In genomic region chr19:2109278-2109864, GRCh38 we compare ENCODE assay signal across 19 cellular contexts. TPM values are rescaled to one million over a fixed set of nuclear protein-coding genes. Genes with fewer than 3 reads are reported as not detected.
A peak's percentile ranks its signal among the peaks of the same experiment; 100 is the strongest.
DNase-seq lines count a peak whose midpoint lies in the region; ATAC-seq and TF ChIP-seq lines count a peak whose summit lies in the region.
"Had no signal": no experiment of that assay in that cellular context is flagged by ENCODE, and none has a peak within 500 bp of the region (broad histone marks: within the 10 kb centered on the region; RNA-seq: fewer than 3 reads in every experiment).

No MANE protein-coding gene starts in this region.

- H3K36me3 Mint-ChIP-seq in WTC11: peaks cover 68% of the 10 kb centered on the region

- ATAC-seq in WTC11: no peak
- peak; percentile 7 to 43 (median 20) for ATAC-seq in right lobe of liver
- ATAC-seq: Panc1 had no signal

- H3K4me3 ChIP-seq in BLaER1: no peak overlapping the region
- H3K4me3 ChIP-seq in right lobe of liver: no peak overlapping the region
- H3K4me3 ChIP-seq: GM23248, MG63 had no signal

- peaks cover 89% of the 10 kb centered on the region for H4K20me1 ChIP-seq in BLaER1

- no peaks in the 10 kb centered on the region for H3K4me1 Mint-ChIP-seq in WTC11

- H3K9me3 ChIP-seq in BLaER1: peaks cover 22% of the 10 kb centered on the region
- no peaks in the 10 kb centered on the region for H3K9me3 ChIP-seq in right lobe of liver
- H3K9me3 ChIP-seq: MG63 had no signal

- peaks cover 22% of the 10 kb centered on the region for H3K9me3 Mint-ChIP-seq in WTC11
- H3K9me3 Mint-ChIP-seq: IgD-negative memory B cell had no signal

- H3K4me3 Mint-ChIP-seq in WTC11: no peak overlapping the region
- H3K4me3 Mint-ChIP-seq: IgD-negative memory B cell had no signal

- H3K27me3 ChIP-seq in BLaER1: no peaks in the 10 kb centered on the region
- no peaks in the 10 kb centered on the region for H3K27me3 ChIP-seq in right lobe of liver
- H3K27me3 ChIP-seq: MG63 had no signal

- peak overlapping the region; percentile 68; the same call in 1 of the 2 replicates for H3K27ac Mint-ChIP-seq in WTC11
- H3K27ac Mint-ChIP-seq: IgD-negative memory B cell had no signal

- no peaks in the 10 kb centered on the region for H3K27me3 Mint-ChIP-seq in WTC11 (ENCODE audit: low read depth)
- H3K27me3 Mint-ChIP-seq: IgD-negative memory B cell had no signal

- CTCF ChIA-PET in WTC11 (lab: Charles Lee): interaction anchor here (0.6 to 1.5 kb wide), 2 partner anchors 12 to 48 kb away, joined by 4 to 5 read pairs; no protein-coding TSS in a partner anchor

- no peak overlapping the region for H3K27ac ChIP-seq in BLaER1
- H3K27ac ChIP-seq in right lobe of liver: no peak overlapping the region
- H3K27ac ChIP-seq: C4-2B, GM23248, HL-60 had no signal

- H3K36me3 ChIP-seq in BLaER1: peaks cover 85% of the 10 kb centered on the region
- H3K36me3 ChIP-seq in right lobe of liver: peaks cover 0 to 78% (median 40%) of the 10 kb centered on the region in 4 donors

- DNase-seq in WTC11 (ENCODE audit: low spot score) (no peak), right lobe of liver (no peak), NCI-H82 treated with DMSO at 0.1 percent for 48 hours (lab: John Stamatoyannopoulos, UW; ENCODE audit: unreplicated experiment) (no peak), NCI-H2081 treated with DMSO at 0.1 percent for 48 hours (lab: John Stamatoyannopoulos, UW) (no peak)
- no peak for DNase-seq in activated effector memory CD4-positive, alpha-beta T cell treated with Interleukin-2 at 50 U/mL for 16 hours
- DNase-seq: GM23248, HCEC 1CT, Kasumi-1, MG63, NCI-H1048, NCI-H1436, NCI-H1930, NCI-H446, NCI-H526 treated with DMSO at 0.1 percent for 48 hours had no signal

- H3K4me1 ChIP-seq in BLaER1 (peaks cover 76% of the 10 kb centered on the region), right lobe of liver (no peaks in the 10 kb centered on the region)

- POLR2A ChIA-PET in WTC11 (lab: Charles Lee): no interaction called here

- H3K9ac ChIP-seq in BLaER1: no peak overlapping the region
- H3K9ac ChIP-seq: GM23248 had no signal

- no peak for TF ChIP-seq CTCF in WTC11 (IDR thresholded peaks at IDR 0.05)
- no peak for TF ChIP-seq CTCF in right lobe of liver (IDR thresholded peaks at IDR 0.05)

- no peak for TF ChIP-seq POLR2A in right lobe of liver (IDR thresholded peaks at IDR 0.05)

- WGBS in right lobe of liver (ENCODE audit: insufficient coverage, low coverage, low lambda C conversion rate, missing lambda C conversion rate): 90% methylated on average over 4 of the region's 23 CpGs

- intact Hi-C loops in right lobe of liver (cut with DNase I): no loop called here

- H3K4me2 ChIP-seq in BLaER1: peak overlapping the region; percentile 80

TF ChIP-seq in WTC11, 78 proteins besides CTCF, POLR2A, EP300 and RAD21:
- TF ChIP-seq ZBTB43 (CRISPR knock-in tag; IDR thresholded peaks at IDR 0.05) (no peak), ZNF423 (CRISPR knock-in tag; IDR thresholded peaks at IDR 0.05) (no peak), FOXP1 (CRISPR knock-in tag; IDR thresholded peaks at IDR 0.05; ENCODE audit: borderline replicate concordance) (no peak), NFYB (CRISPR knock-in tag; conservative IDR thresholded peaks at IDR 0.05; ENCODE audit: low read depth) (no peak), FOXJ3 (CRISPR knock-in tag; IDR thresholded peaks at IDR 0.05; ENCODE audit: borderline replicate concordance) (no peak), NR1H2 (CRISPR knock-in tag; IDR thresholded peaks at IDR 0.05) (no peak), CDX4 (CRISPR knock-in tag; IDR thresholded peaks at IDR 0.05; ENCODE audit: borderline replicate concordance) (no peak), ZNF396 (CRISPR knock-in tag; IDR thresholded peaks at IDR 0.05; ENCODE audit: borderline replicate concordance) (no peak), ZNF532 (CRISPR knock-in tag; IDR thresholded peaks at IDR 0.05; ENCODE audit: borderline replicate concordance) (no peak), FOXK1 (CRISPR knock-in tag; IDR thresholded peaks at IDR 0.05) (no peak), AR (CRISPR knock-in tag; IDR thresholded peaks at IDR 0.05) (no peak), ZNF219 (CRISPR knock-in tag; IDR thresholded peaks at IDR 0.05; ENCODE audit: borderline replicate concordance) (no peak), ZMAT4 (CRISPR knock-in tag; IDR thresholded peaks at IDR 0.05) (no peak)

RNA-seq across cellular contexts. Expression of gene IZUMO4, which starts 12.7 kb away (rescaled TPM):
- total RNA-seq in WTC11 (2021) (0.73 to 1.9 TPM (median 1.8 TPM) in 3 replicates), right lobe of liver (1 to 10 TPM in 5 of 6 experiments, not detected in 1; 1.2 to 6.9 (median 4.2) TPM)

RNA-seq across cellular contexts. Expression of gene MOB3A, which starts 13.2 kb away (rescaled TPM):
- total RNA-seq in WTC11 (2021): 8.1 to 9.8 TPM (median 9.6 TPM) in 3 replicates
- total RNA-seq in right lobe of liver: 10 to 100 TPM in 4 of 6 experiments, 1 to 10 TPM in 2; 8.3 to 13.8 (median 10.8) TPM

RNA-seq across cellular contexts. Expression of gene AP3D1, which starts 42.0 kb away (rescaled TPM):
- total RNA-seq in WTC11 (2021): 160 to 190 TPM (median 163 TPM) in 3 replicates
- 10 to 100 TPM; 55.5 to 99.0 (median 65.5) TPM for total RNA-seq in right lobe of liver

RNA-seq across cellular contexts. Expression of gene DOT1L, which starts 54.4 kb away (rescaled TPM):
- 99.2 to 111 TPM (median 103 TPM) in 3 replicates for total RNA-seq in WTC11 (2021)
- total RNA-seq in right lobe of liver: 10 to 100 TPM; 10.3 to 23.5 (median 14.9) TPM

RNA-seq across cellular contexts. Expression of gene MKNK2, which starts 58.3 kb away (rescaled TPM):
- total RNA-seq in WTC11 (2021) (150 to 165 TPM (median 163 TPM) in 3 replicates), right lobe of liver (100 to 1,000 TPM in 4 of 6 experiments, 10 to 100 TPM in 2; 80.5 to 218 (median 117) TPM)
